In the genomic region with DNA sequence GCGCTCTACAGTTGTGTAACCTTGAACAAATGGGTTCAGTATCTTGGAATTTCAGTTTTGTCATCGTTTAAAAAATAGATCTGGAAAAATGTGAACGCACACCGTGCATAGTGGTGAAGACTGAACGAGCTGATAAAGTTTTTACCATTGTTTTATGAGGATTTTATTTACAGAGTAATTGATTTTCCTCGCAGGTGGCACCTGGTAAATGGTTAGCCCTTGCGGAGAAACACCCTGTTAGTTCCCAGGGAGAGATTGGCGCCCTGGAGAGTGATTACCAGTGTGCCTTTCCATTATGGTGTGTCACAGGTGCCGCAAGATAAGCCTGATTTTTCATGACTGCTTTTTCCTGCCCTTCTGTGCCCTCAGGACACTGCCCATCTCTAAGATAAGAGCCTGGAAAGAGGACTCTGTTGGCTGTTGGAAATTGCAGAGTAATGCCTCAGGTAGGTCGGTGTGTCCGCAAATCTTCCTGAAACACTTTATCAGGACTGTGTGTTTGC, we compare ENCODE assay signal across 8 cellular contexts. TPM values are rescaled to one million over a fixed set of nuclear protein-coding genes. Genes with fewer than 3 reads are reported as not detected.
DNase-seq lines count a peak whose midpoint lies in the region; ATAC-seq, FAIRE-seq and TF ChIP-seq lines count a peak whose summit lies in the region.

No MANE protein-coding gene starts in this region.

- DNase-seq in NT2/D1 (ENCODE audit: low read depth, low spot score) = no peak
- DNase-seq in epithelial cell of esophagus (ENCODE audit: low read depth) = no peak
- DNase-seq in pancreas = peak in 4 of 6 donors; percentile 57 to 83 (median 74)
- no peak for DNase-seq in DMS 273 (lab: John Stamatoyannopoulos, UW; ENCODE audit: unreplicated experiment)
- DNase-seq in NCI-H1048 (lab: John Stamatoyannopoulos, UW) = no peak
- no peak for DNase-seq in stimulated activated CD4-positive, alpha-beta T cell treated with anti-CD3 and anti-CD28 coated beads, Interleukin-1b, Interleukin-23, amount 100 ng/mL, for 48 hours

- peak overlapping the region; percentile 79 for H3K9ac ChIP-seq in NT2/D1 (ENCODE audit: insufficient read length, low read depth)

- WGBS in pancreas, 2 donors = 3% methylated on average over 11 of the region's 11 CpGs

- H3K27me3 ChIP-seq in DOHH2 (ENCODE audit: control insufficient read depth, low read length) = no peaks in the 10 kb centered on the region
- no peaks in the 10 kb centered on the region for H3K27me3 ChIP-seq in NT2/D1 (ENCODE audit: insufficient read depth, insufficient read length)
- H3K27me3 ChIP-seq in pancreas = no peaks in the 10 kb centered on the region

- ATAC-seq in pancreas (peak; percentile 52 to 70 (median 60)), HG03571 (IDR thresholded peaks at IDR 0.05; ENCODE audit: unreplicated experiment) (no peak)

- H3K27ac ChIP-seq in DOHH2 (ENCODE audit: low read depth, low read length) = no peak overlapping the region
- H3K27ac ChIP-seq in pancreas = peak overlapping the region; percentile 98 to 100 (median 100)

- H3K4me3 ChIP-seq in DOHH2 (ENCODE audit: low read length) (peak overlapping the region; percentile 75), NT2/D1 (ENCODE audit: insufficient read length, low read depth) (peak overlapping the region; percentile 55), epithelial cell of esophagus (ENCODE audit: low read length) (peak overlapping the region; percentile 92), pancreas (peak overlapping the region; percentile 67 to 88 (median 76))

- TF ChIP-seq CTCF in DOHH2 (IDR thresholded peaks at IDR 0.05; ENCODE audit: low read depth, low read length, poor library complexity, severe bottlenecking) = no peak
- TF ChIP-seq CTCF in epithelial cell of esophagus (IDR thresholded peaks at IDR 0.05; ENCODE audit: insufficient read depth, low read depth, low read length, missing control alignments) = no peak
- TF ChIP-seq CTCF in pancreas (IDR thresholded peaks at IDR 0.05) = no peak

- no peak for FAIRE-seq in pancreas (lab: Jason Lieb, UNC)

- H3K79me2 ChIP-seq in DOHH2 (ENCODE audit: control insufficient read depth, low read length) = peaks cover 2% of the 10 kb centered on the region; the same call in 1 of the 2 replicates

- H4K20me1 ChIP-seq in DOHH2 (ENCODE audit: control insufficient read depth, insufficient read depth, low read depth, low read length) = no peaks in the 10 kb centered on the region

- intact Hi-C loops in pancreas (cut with DNase I) = no loop called here

- H3K36me3 ChIP-seq in DOHH2 (ENCODE audit: control insufficient read depth, low read length) (peaks cover 6% of the 10 kb centered on the region; the same call in 1 of the 2 replicates), NT2/D1 (ENCODE audit: insufficient read depth, insufficient read length, low read length) (no peaks in the 10 kb centered on the region), pancreas (peaks cover 0 to 24% (median 14%) of the 10 kb centered on the region in 3 donors)

- peak overlapping the region; percentile 73 for H3K4me2 ChIP-seq in DOHH2 (ENCODE audit: low read length)

- peaks cover 16% of the 10 kb centered on the region for H3K4me1 ChIP-seq in DOHH2 (ENCODE audit: control insufficient read depth, low read length)
- no peaks in the 10 kb centered on the region for H3K4me1 ChIP-seq in NT2/D1 (ENCODE audit: insufficient read depth, insufficient read length)
- H3K4me1 ChIP-seq in pancreas = peaks cover 0 to 18% (median 6%) of the 10 kb centered on the region in 3 donors

- no peaks in the 10 kb centered on the region for H3K9me3 ChIP-seq in DOHH2 (ENCODE audit: control insufficient read depth, insufficient read depth, low read length)
- no peaks in the 10 kb centered on the region for H3K9me3 ChIP-seq in NT2/D1 (ENCODE audit: insufficient read depth, low read length)
- peaks cover 0 to 10% (median under 1%) of the 10 kb centered on the region in 4 donors for H3K9me3 ChIP-seq in pancreas

- H3F3A ChIP-seq in DOHH2 (ENCODE audit: control insufficient read depth, insufficient read depth) = no peaks in the 10 kb centered on the region

- H3K9me2 ChIP-seq in DOHH2 (replicated peaks; ENCODE audit: control insufficient read depth, low read length) = no peaks in the 10 kb centered on the region

RNA-seq across cellular contexts. Expression of a gene that starts 0.6 kb away (rescaled TPM):
- 10 to 100 TPM in 1 of 6 donors, 1 to 10 TPM in 5; 5.7 to 10.1 (median 7.5) TPM for total RNA-seq in pancreas
- polyA plus RNA-seq in pancreas = 10 to 100 TPM in 1 of 2 donors, 1 to 10 TPM in 1; 5.3 to 12.1 TPM

RNA-seq across cellular contexts. Expression of a gene that starts 38.4 kb away (rescaled TPM):
- 1 to 10 TPM; 2.2 to 5.2 (median 2.8) TPM for total RNA-seq in pancreas
- 1 to 10 TPM; 3.5 to 6.8 TPM for polyA plus RNA-seq in pancreas

RNA-seq across cellular contexts. Expression of a gene that starts 57.2 kb away (rescaled TPM):
- 10 to 100 TPM; 12.2 to 21.6 (median 13.7) TPM for total RNA-seq in pancreas
- 10 to 100 TPM; 19.1 to 26.6 TPM for polyA plus RNA-seq in pancreas

RNA-seq across cellular contexts. Expression of a gene that starts 57.7 kb away (rescaled TPM):
- total RNA-seq in pancreas = 1 to 10 TPM in 2 of 6 donors, under 1 TPM in 4; 0.46 to 2.1 (median 0.92) TPM
- polyA plus RNA-seq in pancreas = under 1 TPM; 0.42 to 0.75 TPM

Comparison
In these comparisons a context has a peak if more than half of its experiments do, and no peak if none do; other contexts are left out.
1. DNase-seq: peak in pancreas (4 of 6); none in NT2/D1 (single experiment), epithelial cell of esophagus (single experiment), DMS 273 (single experiment), NCI-H1048 (single experiment) and stimulated activated CD4-positive, alpha-beta T cell treated with anti-CD3 and anti-CD28 coated beads, Interleukin-1b, Interleukin-23, amount 100 ng/mL, for 48 hours (single experiment).
2. Peak in every context shown above with its lines, with median percentiles within 50 percentile points of each other: H3K4me3 ChIP-seq.